Comparison of ENCODE assay signal across 8 cellular contexts in the genomic region with DNA sequence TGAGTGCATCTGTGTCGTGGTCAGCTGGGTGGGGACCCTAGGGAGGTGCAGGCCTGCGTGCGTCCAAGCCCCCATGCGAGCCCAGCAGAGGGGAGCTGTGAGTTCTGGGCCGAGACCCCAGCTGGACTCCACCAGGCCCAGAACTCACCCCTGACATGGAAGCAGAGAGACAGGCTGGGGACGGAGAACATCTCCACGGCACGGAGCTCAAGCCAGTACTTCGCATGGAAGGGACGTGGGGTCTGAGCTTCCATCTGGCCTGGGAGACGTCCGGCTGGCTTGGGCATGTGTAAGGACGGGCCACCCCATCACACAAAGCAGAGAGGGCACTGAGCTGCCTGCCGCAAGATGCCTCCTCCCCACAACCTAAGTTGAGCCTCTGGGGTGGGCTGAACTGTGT.
"Had no signal": no experiment of that assay in that cellular context is flagged by ENCODE, and none has a peak within 500 bp of the region (broad histone marks: within the 10 kb centered on the region; RNA-seq: fewer than 3 reads in every experiment).

No MANE protein-coding gene starts in this region.

- FAIRE-seq: G401.6, GM12878, GM12891, GM12892, GM18507, GM19239 had no signal

- DNase-seq: GDM1, GF-D8 had no signal

- ATAC-seq: GM12878 had no signal

- H3K4me3 ChIP-seq: GM12878 had no signal
